In genomic region chr5:124843596-124843899, GRCh38 we compare ENCODE assay signal across 1 cellular context.
TF ChIP-seq lines count a peak whose summit lies in the region.

No MANE protein-coding gene starts in this region.

TF ChIP-seq in HEK293, 187 proteins besides CTCF, POLR2A, EP300 and RAD21 (continued from another document):
- peak; percentile 64 for TF ChIP-seq PRDM6 (tag by site-specific recombination; IDR thresholded peaks at IDR 0.05)
- TF ChIP-seq ZNF140 (tag by site-specific recombination; IDR thresholded peaks at IDR 0.05): no peak
